ENCODE assay signal across 13 cellular contexts in genomic region chr19:55552620-55553019, GRCh38. TPM values are rescaled to one million over a fixed set of nuclear protein-coding genes. Genes with fewer than 3 reads are reported as not detected.
DNase-seq lines count a peak whose midpoint lies in the region; ATAC-seq, FAIRE-seq and TF ChIP-seq lines count a peak whose summit lies in the region.
"Had no signal": no experiment of that assay in that cellular context is flagged by ENCODE, and none has a peak within 500 bp of the region (broad histone marks: within the 10 kb centered on the region; RNA-seq: fewer than 3 reads in every experiment).

No MANE protein-coding gene starts in this region.

- no peak for TF ChIP-seq CTCF in AG09309 (IDR thresholded peaks at IDR 0.05; ENCODE audit: control insufficient read depth, insufficient read depth, low read depth, low read length, missing control alignments)
- TF ChIP-seq CTCF in bronchial epithelial cell (IDR thresholded peaks at IDR 0.05; ENCODE audit: insufficient read depth, low read length, severe bottlenecking) = no peak

- no peaks in the 10 kb centered on the region for H3K27me3 ChIP-seq in bronchial epithelial cell (ENCODE audit: control insufficient read depth, insufficient read depth, low read length)

- TF ChIP-seq POLR2A in GM12891 (IDR thresholded peaks at IDR 0.05; ENCODE audit: low read depth, low read length) = no peak

- ATAC-seq in HG03342 (IDR thresholded peaks at IDR 0.05; ENCODE audit: unreplicated experiment) = no peak
- ATAC-seq: GM12878, K562 had no signal

- FAIRE-seq in bronchial epithelial cell (lab: Jason Lieb, UNC) (no peak), GM12891 (lab: Jason Lieb, UNC) (no peak)
- FAIRE-seq: GM12878, K562 had no signal

- H3K36me3 ChIP-seq in bronchial epithelial cell (ENCODE audit: control insufficient read depth, insufficient read depth, low read length) = no peaks in the 10 kb centered on the region
- H3K36me3 ChIP-seq: spleen had no signal

- DNase-seq in AG09309 (ENCODE audit: low read depth) = peak; percentile 82
- peak; percentile 36 for DNase-seq in HT1080 (ENCODE audit: low read depth)
- peak; percentile 41 for DNase-seq in bronchial epithelial cell (ENCODE audit: low read depth)
- DNase-seq in myocyte (ENCODE audit: low read depth) = peak; percentile 54
- no peak for DNase-seq in middle frontal gyrus (ENCODE audit: extremely low spot score, low spot score)
- no peak for DNase-seq in D341Med (ENCODE audit: low spot score)
- DNase-seq in GM12891 (ENCODE audit: insufficient read length, low spot score) = no peak
- DNase-seq: spleen had no signal

- H3K4me3 ChIP-seq in AG09309 (ENCODE audit: control insufficient read depth, low read depth, low read length) (no peak overlapping the region), bronchial epithelial cell (ENCODE audit: low read depth, low read length) (no peak overlapping the region)
- H3K4me3 ChIP-seq: GM12878, K562, spleen had no signal

TF ChIP-seq in GM12891, 5 proteins besides CTCF, POLR2A, EP300 and RAD21:
- TF ChIP-seq TAF1 (IDR thresholded peaks at IDR 0.05; ENCODE audit: low read depth, low read length) (no peak), PAX5 (IDR thresholded peaks at IDR 0.05; ENCODE audit: insufficient read depth, low read length, severe bottlenecking) (no peak), POU2F2 (IDR thresholded peaks at IDR 0.05; ENCODE audit: low read depth, low read length) (no peak), SPI1 (IDR thresholded peaks at IDR 0.05; ENCODE audit: low read depth, low read length) (no peak), POLR2AphosphoS5 (IDR thresholded peaks at IDR 0.05; ENCODE audit: low read depth, low read length) (no peak)

RNA-seq across cellular contexts. Expression of gene SBK3, which starts 7.3 kb away (rescaled TPM):
- total RNA-seq in HT1080 (2014; rRNA removed; shearing (Covaris generic)) = not detected in 2 replicates
- polyA plus RNA-seq in HT1080 (2015; cell fraction: cytosol; rRNA removed) = not detected in 2 replicates
- polyA plus RNA-seq in HT1080 (2015; cell fraction: nucleus; rRNA removed) = 0.48 TPM in 1 of 2 replicates, not detected in the other
- total RNA-seq in bronchial epithelial cell (not detected in 2 replicates), myocyte (1.4 and 5.1 TPM in 2 replicates)
- 0.55 TPM for polyA plus RNA-seq in myocyte (2012)
- polyA plus RNA-seq in GM12891 (2012; ENCODE audit: low read depth, missing spikeins) = not detected
- total RNA-seq: activated T-helper 1 cell treated with anti-CD3 and anti-CD28 coated beads, Interleukin-12 subunit alpha, Interleukin-12 subunit beta, Interleukin-2, Interleukin-4 antibody, amounts not matched to agents 30 ng/mL and 10 ng/mL and 1 ng/mL, durations not matched to agents 14 hours and 24 hours and 36 hours; GM12878; mononuclear cell; spleen had no signal
- polyA plus RNA-seq: GM12878, spleen had no signal

RNA-seq across cellular contexts. Expression of gene SBK2, which starts 15.7 kb away (rescaled TPM):
- total RNA-seq in HT1080 (2014; rRNA removed; shearing (Covaris generic)) = not detected in 2 replicates
- not detected in 2 replicates for polyA plus RNA-seq in HT1080 (2015; cell fraction: cytosol; rRNA removed)
- not detected in 2 replicates for polyA plus RNA-seq in HT1080 (2015; cell fraction: nucleus; rRNA removed)
- total RNA-seq in bronchial epithelial cell (not detected in 2 replicates), myocyte (39.9 and 84.5 TPM in 2 replicates)
- polyA plus RNA-seq in myocyte (2012) = 19.5 TPM
- not detected for polyA plus RNA-seq in GM12891 (2012; ENCODE audit: low read depth, missing spikeins)
- total RNA-seq: activated T-helper 1 cell treated with anti-CD3 and anti-CD28 coated beads, Interleukin-12 subunit alpha, Interleukin-12 subunit beta, Interleukin-2, Interleukin-4 antibody, amounts not matched to agents 30 ng/mL and 10 ng/mL and 1 ng/mL, durations not matched to agents 14 hours and 24 hours and 36 hours; GM12878; K562; mononuclear cell; spleen had no signal
- polyA plus RNA-seq: GM12878, K562, spleen had no signal

RNA-seq across cellular contexts. Expression of gene ZNF579, which starts 28.0 kb away (rescaled TPM):
- 8.2 and 8.3 TPM in 2 replicates for total RNA-seq in HT1080 (2014; rRNA removed; shearing (Covaris generic))
- polyA plus RNA-seq in HT1080 (2015; cell fraction: cytosol; rRNA removed) = 8.1 and 8.6 TPM in 2 replicates
- polyA plus RNA-seq in HT1080 (2015; cell fraction: nucleus; rRNA removed) = 19.3 and 20.8 TPM in 2 replicates
- total RNA-seq in bronchial epithelial cell (1.8 and 2.2 TPM in 2 replicates), myocyte (13.1 and 13.3 TPM in 2 replicates)
- 13.4 TPM for polyA plus RNA-seq in myocyte (2012)
- 4.4 TPM for polyA plus RNA-seq in GM12891 (2012; ENCODE audit: low read depth, missing spikeins)

RNA-seq across cellular contexts. Expression of gene FIZ1, which starts 46.7 kb away (rescaled TPM):
- total RNA-seq in HT1080 (2014; rRNA removed; shearing (Covaris generic)) = 6.0 and 10.0 TPM in 2 replicates
- 10.6 and 12.0 TPM in 2 replicates for polyA plus RNA-seq in HT1080 (2015; cell fraction: cytosol; rRNA removed)
- polyA plus RNA-seq in HT1080 (2015; cell fraction: nucleus; rRNA removed) = 13.7 and 16.0 TPM in 2 replicates
- 2.1 and 3.5 TPM in 2 replicates for total RNA-seq in bronchial epithelial cell
- 5.3 and 9.1 TPM in 2 replicates for total RNA-seq in myocyte
- polyA plus RNA-seq in myocyte (2012) = 10.8 TPM
- 6.5 TPM for polyA plus RNA-seq in GM12891 (2012; ENCODE audit: low read depth, missing spikeins)

RNA-seq across cellular contexts. Expression of gene ZNF524, which starts 47.5 kb away (rescaled TPM):
- 18.8 and 26.2 TPM in 2 replicates for total RNA-seq in HT1080 (2014; rRNA removed; shearing (Covaris generic))
- polyA plus RNA-seq in HT1080 (2015; cell fraction: cytosol; rRNA removed) = 16.6 and 20.1 TPM in 2 replicates
- 8.0 and 12.4 TPM in 2 replicates for polyA plus RNA-seq in HT1080 (2015; cell fraction: nucleus; rRNA removed)
- total RNA-seq in bronchial epithelial cell (18.4 and 19.6 TPM in 2 replicates), myocyte (21.9 and 29.8 TPM in 2 replicates)
- polyA plus RNA-seq in myocyte (2012) = 13.9 TPM
- 8.1 TPM for polyA plus RNA-seq in GM12891 (2012; ENCODE audit: low read depth, missing spikeins)

Comparison
In these comparisons a context has a peak if more than half of its experiments do, and no peak if none do; other contexts are left out.
1. DNase-seq: peak in AG09309 (single experiment), HT1080 (single experiment), bronchial epithelial cell (single experiment) and myocyte (single experiment); none in middle frontal gyrus (single experiment), D341Med (single experiment) and GM12891 (single experiment).
2. RNA of gene SBK2, which starts 15.7 kb away (total RNA-seq): 39.9 to 84.5 TPM in myocyte; not detected in HT1080 and not detected in bronchial epithelial cell; every median in the first group is over 10 times any median in the second.